ENCODE assay signal across 22 cellular contexts in genomic region chr7:127666602-127667001, GRCh38. TPM values are rescaled to one million over a fixed set of nuclear protein-coding genes. Genes with fewer than 3 reads are reported as not detected.
A peak's percentile ranks its signal among the peaks of the same experiment; 100 is the strongest.
DNase-seq lines count a peak whose midpoint lies in the region; ATAC-seq, FAIRE-seq and TF ChIP-seq lines count a peak whose summit lies in the region.
"Had no signal": no experiment of that assay in that cellular context is flagged by ENCODE, and none has a peak within 500 bp of the region (broad histone marks: within the 10 kb centered on the region; RNA-seq: fewer than 3 reads in every experiment).

No MANE protein-coding gene starts in this region.

- peaks cover 51% of the 10 kb centered on the region for H3K4me1 Mint-ChIP-seq in astrocyte (ENCODE audit: low read depth, unreplicated experiment)

- peak overlapping the region; percentile 97 for H3K27ac ChIP-seq in IMR-90 (ENCODE audit: insufficient read depth, low read length)
- H3K27ac ChIP-seq in astrocyte (ENCODE audit: low read depth, low read length): peak overlapping the region; percentile 90
- no peak overlapping the region for H3K27ac ChIP-seq in left ventricle myocardium inferior (replicated peaks)

- peaks cover 20 to 53% of the 10 kb centered on the region in 2 experiments for H3K79me1 ChIP-seq in IMR-90 (ENCODE audit: low read depth in 1 of 2, low read length in 2 of 2)

- peak overlapping the region; percentile 26 to 83; a peak in 2 of 4 replicates for H4K8ac ChIP-seq in IMR-90 (ENCODE audit: low read depth in 2 of 2, low read length in 2 of 2)

- TF ChIP-seq RAD21 in IMR-90 (IDR thresholded peaks at IDR 0.05; ENCODE audit: low read length): no peak

- H3K9me3 ChIP-seq in IMR-90 (ENCODE audit: control insufficient read depth, insufficient read depth, low read length): no peaks in the 10 kb centered on the region
- H3K9me3 ChIP-seq in astrocyte (ENCODE audit: insufficient read depth, low read depth, low read length): no peaks in the 10 kb centered on the region
- no peaks in the 10 kb centered on the region for H3K9me3 ChIP-seq in mucosa of descending colon
- H3K9me3 ChIP-seq in left ventricle myocardium inferior (replicated peaks): no peaks in the 10 kb centered on the region
- H3K9me3 ChIP-seq: heart right ventricle had no signal

- no peak for FAIRE-seq in astrocyte (lab: Jason Lieb, UNC)
- FAIRE-seq: colon had no signal

- peak overlapping the region; percentile 98 for H3K18ac ChIP-seq in IMR-90 (ENCODE audit: low read depth, low read length)

- H2BK15ac ChIP-seq in IMR-90 (ENCODE audit: low read depth, low read length): peak overlapping the region; percentile 90; the same call in 2 of the 3 replicates

- peak overlapping the region; percentile 98 for H2BK5ac ChIP-seq in IMR-90 (ENCODE audit: low read depth, low read length, poor library complexity, severe bottlenecking)

- H3K4me2 ChIP-seq in IMR-90 (ENCODE audit: low read depth, low read length): peak overlapping the region; percentile 94
- peak overlapping the region; percentile 68 for H3K4me2 ChIP-seq in astrocyte (ENCODE audit: low read length)

- H3K9ac ChIP-seq in IMR-90 (ENCODE audit: low read depth, low read length) (peak overlapping the region; percentile 81), astrocyte (ENCODE audit: low read length) (peak overlapping the region; percentile 72)

- peaks cover 16% of the 10 kb centered on the region for H3K4me1 ChIP-seq in IMR-90 (ENCODE audit: control insufficient read depth, insufficient read depth, low read length)
- H3K4me1 ChIP-seq in astrocyte (ENCODE audit: insufficient read depth, low read length): peaks cover 30% of the 10 kb centered on the region
- H3K4me1 ChIP-seq in mucosa of descending colon (ENCODE audit: low read depth): peaks cover 11% of the 10 kb centered on the region
- no peaks in the 10 kb centered on the region for H3K4me1 ChIP-seq in left ventricle myocardium inferior

- TF ChIP-seq POLR2A in IMR-90 (IDR thresholded peaks at IDR 0.05; ENCODE audit: low read depth, low read length): no peak

- H4K91ac ChIP-seq in IMR-90 (ENCODE audit: insufficient read depth, low read depth, low read length): peak overlapping the region; percentile 84

- no CpG with 5 or more reads among the region's 4 CpGs for WGBS in IMR-90 (ENCODE audit: extremely low coverage in 2 of 2, insufficient read length in 1 of 2), 2 experiments

- H4K20me1 ChIP-seq in IMR-90 (ENCODE audit: insufficient read depth, low read length): peaks cover 53% of the 10 kb centered on the region
- H4K20me1 ChIP-seq in astrocyte (ENCODE audit: insufficient read depth, low read length): peaks cover 93% of the 10 kb centered on the region

- H3K79me2 ChIP-seq in astrocyte (ENCODE audit: insufficient read depth, low read length): peaks cover 100% of the 10 kb centered on the region

- peaks cover 12% of the 10 kb centered on the region for H3K9me1 ChIP-seq in IMR-90 (ENCODE audit: insufficient read depth, low read length)

- H3K4ac ChIP-seq in IMR-90 (ENCODE audit: low read depth, low read length): peak overlapping the region; percentile 96

- H3K36me3 ChIP-seq in IMR-90 (ENCODE audit: control insufficient read depth, insufficient read depth, low read length) (peaks cover 5% of the 10 kb centered on the region), astrocyte (ENCODE audit: insufficient read depth, low read length) (no peaks in the 10 kb centered on the region), mucosa of descending colon (ENCODE audit: low read depth) (no peaks in the 10 kb centered on the region), left ventricle myocardium inferior (no peaks in the 10 kb centered on the region)

- H3K4me3 ChIP-seq in IMR-90 (ENCODE audit: insufficient read depth, low read depth, low read length) (no peak overlapping the region), astrocyte (ENCODE audit: insufficient read depth, low read depth, low read length) (no peak overlapping the region), mucosa of descending colon (no peak overlapping the region), left ventricle myocardium inferior (no peak overlapping the region)
- H3K4me3 ChIP-seq: heart right ventricle had no signal

- peak overlapping the region; percentile 95 for H3K23ac ChIP-seq in IMR-90 (ENCODE audit: low read depth, low read length)

- intact Hi-C loops in IMR-90 (cut with micrococcal nuclease): no loop called here
- intact Hi-C loops in mucosa of descending colon (cut with DNase I, micrococcal nuclease): no loop called here
- intact Hi-C loops in left ventricle myocardium inferior (cut with micrococcal nuclease): no loop called here

- no peaks in the 10 kb centered on the region for H3K9me3 Mint-ChIP-seq in astrocyte (ENCODE audit: unreplicated experiment)
- H3K9me3 Mint-ChIP-seq: CD8-positive, alpha-beta T cell had no signal

- no peaks in the 10 kb centered on the region for H3K27me3 Mint-ChIP-seq in astrocyte (ENCODE audit: low read depth, unreplicated experiment)

- H2AK9ac ChIP-seq in IMR-90 (replicated peaks; ENCODE audit: low read depth, low read length, poor library complexity): peak overlapping the region; percentile 74

- peak overlapping the region; percentile 97 for H3K14ac ChIP-seq in IMR-90 (replicated peaks; ENCODE audit: low read depth, low read length)

- POLR2A ChIA-PET in IMR-90 (lab: Charles Lee; ENCODE audit: unreplicated experiment): no interaction called here

- H2AFZ ChIP-seq in IMR-90 (replicated peaks; ENCODE audit: low read length, poor library complexity) (no peak overlapping the region), astrocyte (ENCODE audit: low read depth, low read length) (no peak overlapping the region)

- H3K56ac ChIP-seq in IMR-90 (ENCODE audit: extremely low read depth, insufficient read depth, low read length): peak overlapping the region; percentile 70; the same call in 1 of the 2 replicates

- ATAC-seq in IMR-90 (ENCODE audit: low read depth) (peak; percentile 15; the same call in 1 of the 2 replicates), mucosa of descending colon (peak; percentile 56), HG03457 (IDR thresholded peaks at IDR 0.05; ENCODE audit: unreplicated experiment) (no peak), GM18907 (IDR thresholded peaks at IDR 0.05; ENCODE audit: unreplicated experiment) (no peak)
- ATAC-seq: CD8-positive, alpha-beta T cell; heart right ventricle had no signal

- peak overlapping the region; percentile 94 for H2BK120ac ChIP-seq in IMR-90 (ENCODE audit: low read depth, low read length)

- DNase-seq in EH (ENCODE audit: low read depth): peak; percentile 20
- no peak for DNase-seq in IMR-90
- no peak for DNase-seq in astrocyte (ENCODE audit: low read depth)
- no peak for DNase-seq in mucosa of descending colon
- DNase-seq in stimulated activated naive CD4-positive, alpha-beta T cell (lab: John Stamatoyannopoulos, UW): no peak
- DNase-seq in left ventricle myocardium inferior: no peak
- DNase-seq: activated CD4-positive, CD25-positive, alpha-beta regulatory T cell treated with anti-CD3 and anti-CD28 coated beads, Interleukin-2, amount 50 U/mL, for 72 hours; activated T-cell treated with anti-CD3 and anti-CD28 coated beads for 4 hours; amygdala; CD8-positive, alpha-beta T cell; erythroblast; GDM1; heart right ventricle; NCI-H2029 treated with DMSO at 0.1 percent for 48 hours; NCI-H524 treated with DMSO at 0.1 percent for 48 hours; posterior cingulate gyrus; T-helper 1 cell had no signal

- TF ChIP-seq CTCF in IMR-90 (conservative IDR thresholded peaks at IDR 0.05; ENCODE audit: low read depth, low read length) (no peak), astrocyte (IDR thresholded peaks at IDR 0.05; ENCODE audit: insufficient read depth, low read depth, low read length) (no peak), mucosa of descending colon (IDR thresholded peaks at IDR 0.05) (no peak), left ventricle myocardium inferior (IDR thresholded peaks at IDR 0.05; ENCODE audit: borderline replicate concordance) (no peak)

- CTCF ChIA-PET in IMR-90 (lab: Yijun Ruan, JAX): interaction anchor here (1.0 kb wide), 1 partner anchor 12 kb away, joined by 4 read pairs; no protein-coding TSS in a partner anchor

- peak overlapping the region; percentile 97 for H2BK20ac ChIP-seq in IMR-90 (ENCODE audit: low read depth, low read length)

- peak overlapping the region; percentile 99 for H3K27ac Mint-ChIP-seq in astrocyte (ENCODE audit: unreplicated experiment)
- H3K27ac Mint-ChIP-seq: CD8-positive, alpha-beta T cell had no signal

- H3K27me3 ChIP-seq in IMR-90 (ENCODE audit: control insufficient read depth, insufficient read depth, low read length) (no peaks in the 10 kb centered on the region), astrocyte (ENCODE audit: insufficient read depth, low read length) (no peaks in the 10 kb centered on the region), left ventricle myocardium inferior (ENCODE audit: low read depth) (no peaks in the 10 kb centered on the region)
- H3K27me3 ChIP-seq: heart right ventricle had no signal

- H2AK5ac ChIP-seq in IMR-90 (ENCODE audit: low read depth, low read length): peak overlapping the region; percentile 62

- no TSS peak for BruUV-seq in IMR-90 (replicated peaks; lab: Mats Ljungman, UMichigan)

- dilution Hi-C loops in IMR-90 (cut with HindIII; ENCODE audit: low sequenced_read_pairs, unreplicated experiment): no loop called here

- H3K36me3 Mint-ChIP-seq in astrocyte (ENCODE audit: low read depth, unreplicated experiment): peaks cover 7% of the 10 kb centered on the region

- H3K4me3 Mint-ChIP-seq in astrocyte (ENCODE audit: unreplicated experiment): peak overlapping the region; percentile 59
- H3K4me3 Mint-ChIP-seq: CD8-positive, alpha-beta T cell had no signal

- H4K5ac ChIP-seq in IMR-90 (ENCODE audit: low read depth, low read length): peak overlapping the region; percentile 93

- in situ Hi-C loops in IMR-90 (cut with MboI; ENCODE audit: low sequenced_read_pairs): no loop called here

RNA-seq across cellular contexts. Expression of gene SND1, which starts 14.6 kb away (rescaled TPM):
- total RNA-seq in IMR-90 (2012; rRNA removed): 246 and 294 TPM in 2 replicates
- 154 TPM in 2 replicates for polyA plus RNA-seq in IMR-90 (2012; rRNA removed)
- polyA plus RNA-seq in IMR-90 (2012; cell fraction: cytosol; rRNA removed): 162 and 171 TPM in 2 replicates
- polyA plus RNA-seq in IMR-90 (2012; cell fraction: nucleus; rRNA removed; ENCODE audit: low replicate concordance): 107 and 113 TPM in 2 replicates
- 267 and 278 TPM in 2 replicates for total RNA-seq in astrocyte
- total RNA-seq in mucosa of descending colon: 100 to 1,000 TPM in 2 of 3 donors, 10 to 100 TPM in 1; 99.0 to 131 (median 106) TPM
- total RNA-seq in left ventricle myocardium inferior: 71.6 TPM

RNA-seq across cellular contexts. Expression of gene PAX4, which starts 48.7 kb away (rescaled TPM):
- total RNA-seq in IMR-90 (2012; rRNA removed) (not detected in 2 replicates), astrocyte (not detected in 2 replicates), mucosa of descending colon (1 to 10 TPM in 1 of 3 donors, under 1 TPM in 1, not detected in 1; 0.96 to 1.8 TPM), left ventricle myocardium inferior (not detected)
- not detected in 2 replicates for polyA plus RNA-seq in IMR-90 (2012; rRNA removed)
- polyA plus RNA-seq in IMR-90 (2012; cell fraction: cytosol; rRNA removed): not detected in 2 replicates
- not detected in 2 replicates for polyA plus RNA-seq in IMR-90 (2012; cell fraction: nucleus; rRNA removed; ENCODE audit: low replicate concordance)
- total RNA-seq: CD8-positive, alpha-beta T cell; heart right ventricle; M059J; subcutaneous adipose tissue had no signal
- polyA plus RNA-seq: heart right ventricle had no signal

Comparison
In these comparisons a context has a peak if more than half of its experiments do, and no peak if none do; other contexts are left out.
1. ATAC-seq: peak in IMR-90 (single experiment) and mucosa of descending colon (single experiment); none in HG03457 (single experiment) and GM18907 (single experiment).